ENCODE assay signal across 9 cellular contexts in the genomic region with DNA sequence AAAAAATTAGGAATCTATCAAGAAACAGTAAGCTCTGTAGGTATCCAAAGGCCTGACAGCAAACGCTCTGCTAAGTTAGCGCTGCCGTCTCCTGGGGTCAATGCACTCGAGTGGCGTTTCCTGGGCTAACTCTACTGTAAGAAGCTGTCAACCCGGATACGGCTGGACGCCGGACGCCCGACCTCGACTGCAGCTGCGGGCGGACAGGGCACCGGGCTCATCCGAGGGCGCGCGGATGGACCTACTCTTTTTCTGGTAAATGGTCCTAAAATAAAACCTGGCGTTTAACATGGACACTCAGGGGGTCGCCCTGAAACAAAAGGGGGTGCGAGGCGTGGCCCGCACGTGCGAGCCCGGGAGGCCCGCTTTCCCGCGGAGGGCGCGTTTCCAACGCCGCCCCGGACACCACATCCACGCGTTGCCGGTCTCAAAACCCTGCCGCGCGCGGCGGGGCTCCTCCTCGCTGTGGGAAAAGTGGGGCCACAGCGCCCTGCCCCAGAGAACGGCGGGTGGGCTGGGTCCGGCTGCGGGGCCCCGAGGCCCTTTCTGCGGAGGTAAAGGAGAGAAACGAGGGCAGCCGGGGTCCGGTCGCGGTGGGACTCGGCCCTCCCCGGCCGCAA. TPM values are rescaled to one million over a fixed set of nuclear protein-coding genes. Genes with fewer than 3 reads are reported as not detected.
DNase-seq lines count a peak whose midpoint lies in the region; ATAC-seq, FAIRE-seq and TF ChIP-seq lines count a peak whose summit lies in the region.
"Had no signal": no experiment of that assay in that cellular context is flagged by ENCODE, and none has a peak within 500 bp of the region (broad histone marks: within the 10 kb centered on the region; RNA-seq: fewer than 3 reads in every experiment).

No MANE protein-coding gene starts in this region.

- TSS peak; percentile 36 for BruUV-seq in MCF 10A (replicated peaks; lab: Mats Ljungman, UMichigan)

- no peaks in the 10 kb centered on the region for H3K9me3 Mint-ChIP-seq in MCF 10A (ENCODE audit: unreplicated experiment)

- intact Hi-C loops in MCF 10A (cut with micrococcal nuclease): loop anchor here (1.0 to 5.0 kb wide), 3 partner anchors 62 to 253 kb away; a partner anchor contains a TSS

- peaks cover 27% of the 10 kb centered on the region for H3K4me1 Mint-ChIP-seq in MCF 10A (ENCODE audit: insufficient read depth, unreplicated experiment)

- no peaks in the 10 kb centered on the region for H3K27me3 ChIP-seq in keratinocyte (ENCODE audit: control insufficient read depth, extremely low read depth, insufficient read depth, low read length)

- dilution Hi-C loops in keratinocyte (cut with MboI; ENCODE audit: extremely low pct_ligation_motif_present, low sequenced_read_pairs): no loop called here

- no peaks in the 10 kb centered on the region for H3K9me3 ChIP-seq in SK-N-MC (ENCODE audit: low read depth, low read length)
- no peaks in the 10 kb centered on the region for H3K9me3 ChIP-seq in keratinocyte (ENCODE audit: control insufficient read depth, low read depth, low read length)

- peak overlapping the region; percentile 99 for H3K4me3 Mint-ChIP-seq in MCF 10A (ENCODE audit: unreplicated experiment)

- H3K4me1 ChIP-seq in keratinocyte (ENCODE audit: control insufficient read depth, extremely low read depth, insufficient read depth, low read length): peaks cover 30% of the 10 kb centered on the region

- peaks cover 81% of the 10 kb centered on the region for H3K36me3 Mint-ChIP-seq in MCF 10A (ENCODE audit: insufficient read depth, unreplicated experiment)

- POLR2A ChIA-PET in HEK293T (lab: Yijun Ruan, JAX) (interaction anchor here (0.6 to 5.2 kb wide), 15 partner anchors 10 to 789 kb away, joined by 3 to 97 read pairs (median 5); a partner anchor contains a TSS), MCF 10A (lab: Yijun Ruan, JAX) (interaction anchor here (0.7 to 8.8 kb wide), 17 partner anchors 9 to 749 kb away, joined by 3 to 198 read pairs (median 9); a partner anchor contains a TSS)

- peak overlapping the region; percentile 77 for H3K4me2 ChIP-seq in keratinocyte (ENCODE audit: control insufficient read depth, extremely low read depth, insufficient read depth, low read depth, low read length)

- no peak for ATAC-seq in HG03565 (IDR thresholded peaks at IDR 0.05; ENCODE audit: unreplicated experiment)

- peak; percentile 34 for DNase-seq in CD1c-positive myeloid dendritic cell (ENCODE audit: extremely low spot score)
- peak; percentile 38 for DNase-seq in HEK293T (ENCODE audit: extremely low spot score)
- DNase-seq in SK-N-MC (ENCODE audit: low read depth, low spot score): no peak
- DNase-seq in MCF 10A (ENCODE audit: unreplicated experiment): peak; percentile 43
- no peak for DNase-seq in keratinocyte (ENCODE audit: low read depth, low spot score)
- peak; percentile 11 to 21 for DNase-seq in stimulated activated CD4-positive, alpha-beta T cell treated with anti-CD3 and anti-CD28 coated beads, Interleukin-2, amount 100 ng/mL, for 48 hours
- no peak for DNase-seq in GDM1 (lab: John Stamatoyannopoulos, UW)

- no peak for TF ChIP-seq CTCF in MCF 10A (IDR thresholded peaks at IDR 0.05; ENCODE audit: unreplicated experiment)
- no peak for TF ChIP-seq CTCF in keratinocyte (optimal IDR thresholded peaks at IDR 0.05 in 1 of 3, IDR thresholded peaks at IDR 0.05 in 1 of 3, conservative IDR thresholded peaks at IDR 0.05 in 1 of 3; ENCODE audit: extremely low read depth in 1 of 3, insufficient read depth in 2 of 3, low read length in 3 of 3)

- no peak for FAIRE-seq in keratinocyte (lab: Jason Lieb, UNC)

- peak overlapping the region; percentile 98 for H3K27ac Mint-ChIP-seq in MCF 10A (ENCODE audit: low read depth, unreplicated experiment)

- H3K27me3 Mint-ChIP-seq in MCF 10A (ENCODE audit: insufficient read depth, unreplicated experiment): no peaks in the 10 kb centered on the region

- peak overlapping the region; percentile 99 for H3K9ac ChIP-seq in SK-N-MC (ENCODE audit: insufficient read length)
- peak overlapping the region; percentile 85 for H3K9ac ChIP-seq in keratinocyte (ENCODE audit: control insufficient read depth, extremely low read depth, insufficient read depth, low read length)

- peaks cover 10% of the 10 kb centered on the region for H4K20me1 ChIP-seq in keratinocyte (ENCODE audit: control insufficient read depth, extremely low read depth, insufficient read depth, low read length)

- H3K9me1 ChIP-seq in keratinocyte (ENCODE audit: control insufficient read depth, extremely low read depth, insufficient read depth, low read length): no peaks in the 10 kb centered on the region

- CTCF ChIA-PET in HEK293T (lab: Yijun Ruan, JAX) (no interaction called here), MCF 10A (lab: Yijun Ruan, JAX) (interaction anchor here (0.6 to 1.4 kb wide), 7 partner anchors 64 to 356 kb away, joined by 3 to 5 read pairs (median 5); no protein-coding TSS in a partner anchor)

- H3K79me2 ChIP-seq in keratinocyte (ENCODE audit: control insufficient read depth, insufficient read depth, low read length): peaks cover 86% of the 10 kb centered on the region

- H3K4me3 ChIP-seq in SK-N-MC: peak overlapping the region; percentile 89
- peak overlapping the region; percentile 88 to 98 (median 97) for H3K4me3 ChIP-seq in keratinocyte (ENCODE audit: control insufficient read depth in 2 of 3, extremely low read depth in 1 of 3, insufficient read depth in 2 of 3, low read depth in 1 of 3, low read length in 3 of 3)

- peaks cover 64% of the 10 kb centered on the region for H3K36me3 ChIP-seq in SK-N-MC (ENCODE audit: insufficient read depth, low read length)
- H3K36me3 ChIP-seq in keratinocyte (ENCODE audit: control insufficient read depth in 2 of 2, extremely low read depth in 1 of 2, insufficient read depth in 2 of 2, low read length in 2 of 2): peaks cover 7 to 33% of the 10 kb centered on the region in 2 experiments

- H2AFZ ChIP-seq in keratinocyte (ENCODE audit: control insufficient read depth, low read length): peak overlapping the region; percentile 92

- H3K27ac ChIP-seq in SK-N-MC (peak overlapping the region; percentile 54; the same call in 1 of the 2 replicates), keratinocyte (ENCODE audit: control insufficient read depth, insufficient read depth, low read length) (peak overlapping the region; percentile 83)

TF ChIP-seq in HEK293T, 16 proteins besides CTCF, POLR2A, EP300 and RAD21 (continues in another document):
- no peak for TF ChIP-seq FOXK2 (IDR thresholded peaks at IDR 0.05)
- TF ChIP-seq ZNF384 (IDR thresholded peaks at IDR 0.05): no peak
- no peak for TF ChIP-seq CTBP1 (IDR thresholded peaks at IDR 0.05; ENCODE audit: borderline replicate concordance)
- TF ChIP-seq BHLHE40 (IDR thresholded peaks at IDR 0.05; ENCODE audit: borderline replicate concordance): no peak
- TF ChIP-seq ARNT (IDR thresholded peaks at IDR 0.05): no peak
- no peak for TF ChIP-seq FOXA1 (IDR thresholded peaks at IDR 0.05)
- no peak for TF ChIP-seq L3MBTL2 (conservative IDR thresholded peaks at IDR 0.05)
- TF ChIP-seq ELF4 (IDR thresholded peaks at IDR 0.05): no peak
- no peak for TF ChIP-seq HDGF (IDR thresholded peaks at IDR 0.05; ENCODE audit: borderline replicate concordance)
- TF ChIP-seq SP1 (IDR thresholded peaks at IDR 0.05): no peak
- no peak for TF ChIP-seq FOXM1 (IDR thresholded peaks at IDR 0.05; ENCODE audit: borderline replicate concordance)
- TF ChIP-seq SUZ12 (IDR thresholded peaks at IDR 0.05): no peak
- no peak for TF ChIP-seq TARDBP (IDR thresholded peaks at IDR 0.05)
- no peak for TF ChIP-seq LEF1 (IDR thresholded peaks at IDR 0.05; ENCODE audit: borderline replicate concordance)
- no peak for TF ChIP-seq NFRKB (IDR thresholded peaks at IDR 0.05)

RNA-seq across cellular contexts. Expression of a gene that starts 0.5 kb away (rescaled TPM):
- 341 and 351 TPM in 2 replicates for total RNA-seq in MCF 10A (2022)
- 72.8 to 174 TPM (median 174 TPM) in 3 replicates for polyA plus RNA-seq in keratinocyte
- polyA plus RNA-seq in keratinocyte (2011; ENCODE audit: low read depth): 207 TPM
- 99.5 and 152 TPM in 2 replicates for polyA plus RNA-seq in keratinocyte (2011; cell fraction: cytosol; rRNA removed)
- polyA plus RNA-seq in keratinocyte (2011; cell fraction: nucleus; rRNA removed): 104 and 141 TPM in 2 replicates
- polyA plus RNA-seq in keratinocyte (2012; ENCODE audit: low replicate concordance): 224 and 225 TPM in 2 replicates
- polyA minus RNA-seq in keratinocyte: 60.0 to 282 TPM (median 92.0 TPM) in 3 replicates
- polyA minus RNA-seq in keratinocyte (2011; cell fraction: cytosol; rRNA and poly(A)+ RNA removed): 352 TPM
- 85.3 and 130 TPM in 2 replicates for polyA minus RNA-seq in keratinocyte (2011; cell fraction: nucleus; rRNA and poly(A)+ RNA removed)

RNA-seq across cellular contexts. Expression of a gene that starts 1.4 kb away (rescaled TPM):
- total RNA-seq in MCF 10A (2022): 108 and 120 TPM in 2 replicates
- polyA plus RNA-seq in keratinocyte: 74.1 to 127 TPM (median 97.1 TPM) in 3 replicates
- polyA plus RNA-seq in keratinocyte (2011; ENCODE audit: low read depth): 75.6 TPM
- 78.1 and 93.3 TPM in 2 replicates for polyA plus RNA-seq in keratinocyte (2011; cell fraction: cytosol; rRNA removed)
- 35.6 and 45.5 TPM in 2 replicates for polyA plus RNA-seq in keratinocyte (2011; cell fraction: nucleus; rRNA removed)
- polyA plus RNA-seq in keratinocyte (2012; ENCODE audit: low replicate concordance): 83.3 and 97.3 TPM in 2 replicates
- polyA minus RNA-seq in keratinocyte: 21.2 to 41.3 TPM (median 35.4 TPM) in 3 replicates
- polyA minus RNA-seq in keratinocyte (2011; cell fraction: cytosol; rRNA and poly(A)+ RNA removed): 28.4 TPM
- 14.4 and 15.7 TPM in 2 replicates for polyA minus RNA-seq in keratinocyte (2011; cell fraction: nucleus; rRNA and poly(A)+ RNA removed)

RNA-seq across cellular contexts. Expression of a gene that starts 11.2 kb away (rescaled TPM):
- total RNA-seq in MCF 10A (2022): not detected in 2 replicates
- polyA plus RNA-seq in keratinocyte: 0.05 to 0.14 TPM (median 0.12 TPM) in 3 replicates
- 0.57 TPM for polyA plus RNA-seq in keratinocyte (2011; ENCODE audit: low read depth)
- polyA plus RNA-seq in keratinocyte (2011; cell fraction: cytosol; rRNA removed): 0.05 TPM in 1 of 2 replicates, not detected in the other
- 0.15 and 0.21 TPM in 2 replicates for polyA plus RNA-seq in keratinocyte (2011; cell fraction: nucleus; rRNA removed)
- 0.25 TPM in 1 of 2 replicates, not detected in the other for polyA plus RNA-seq in keratinocyte (2012; ENCODE audit: low replicate concordance)
- not detected in 3 replicates for polyA minus RNA-seq in keratinocyte
- polyA minus RNA-seq in keratinocyte (2011; cell fraction: cytosol; rRNA and poly(A)+ RNA removed): not detected
- not detected in 2 replicates for polyA minus RNA-seq in keratinocyte (2011; cell fraction: nucleus; rRNA and poly(A)+ RNA removed)
- total RNA-seq: NCI-H460 had no signal

RNA-seq across cellular contexts. Expression of a gene that starts 27.0 kb away (rescaled TPM):
- total RNA-seq in MCF 10A (2022): 13.4 and 46.0 TPM in 2 replicates
- 92.6 to 217 TPM (median 205 TPM) in 3 replicates for polyA plus RNA-seq in keratinocyte
- 25.1 TPM for polyA plus RNA-seq in keratinocyte (2011; ENCODE audit: low read depth)
- polyA plus RNA-seq in keratinocyte (2011; cell fraction: cytosol; rRNA removed): 81.7 and 105 TPM in 2 replicates
- 47.8 and 53.7 TPM in 2 replicates for polyA plus RNA-seq in keratinocyte (2011; cell fraction: nucleus; rRNA removed)
- polyA plus RNA-seq in keratinocyte (2012; ENCODE audit: low replicate concordance): 19.4 and 164 TPM in 2 replicates
- polyA minus RNA-seq in keratinocyte: 47.7 to 104 TPM (median 51.3 TPM) in 3 replicates
- polyA minus RNA-seq in keratinocyte (2011; cell fraction: cytosol; rRNA and poly(A)+ RNA removed): 60.8 TPM
- polyA minus RNA-seq in keratinocyte (2011; cell fraction: nucleus; rRNA and poly(A)+ RNA removed): 14.6 and 32.6 TPM in 2 replicates

Comparison
In these comparisons a context has a peak if more than half of its experiments do, and no peak if none do; other contexts are left out.
1. DNase-seq: peak in CD1c-positive myeloid dendritic cell (single experiment), HEK293T (single experiment), MCF 10A (single experiment) and stimulated activated CD4-positive, alpha-beta T cell treated with anti-CD3 and anti-CD28 coated beads, Interleukin-2, amount 100 ng/mL, for 48 hours (2 of 2); none in SK-N-MC (single experiment), keratinocyte (single experiment) and GDM1 (single experiment).